9 cellular contexts compared by ENCODE assay signal in the genomic region with DNA sequence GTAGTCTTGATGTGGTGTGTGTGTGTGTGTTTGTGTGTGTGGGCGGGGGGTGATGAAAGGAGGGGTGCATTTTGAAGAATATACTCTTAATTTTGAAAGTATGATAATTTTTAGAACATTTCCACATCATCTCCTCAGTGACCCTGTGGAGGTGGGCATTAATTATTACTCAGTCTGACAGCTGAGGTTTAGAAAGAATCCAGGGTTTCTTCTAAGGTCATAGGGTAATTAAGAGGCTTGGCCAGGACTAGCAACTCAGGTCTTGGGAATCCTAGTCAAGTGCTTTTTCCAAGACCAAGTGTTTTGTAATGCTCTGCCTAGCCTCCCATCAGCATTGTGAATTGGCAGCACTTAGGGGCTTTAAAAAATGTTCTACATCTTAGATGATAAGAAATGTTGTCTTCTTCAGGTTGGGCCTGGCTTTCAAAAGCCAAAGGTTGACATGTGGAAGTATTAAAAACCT.
A peak's percentile ranks its signal among the peaks of the same experiment; 100 is the strongest.
DNase-seq lines count a peak whose midpoint lies in the region; ATAC-seq, FAIRE-seq and TF ChIP-seq lines count a peak whose summit lies in the region.
"Had no signal": no experiment of that assay in that cellular context is flagged by ENCODE, and none has a peak within 500 bp of the region (broad histone marks: within the 10 kb centered on the region; RNA-seq: fewer than 3 reads in every experiment).

No MANE protein-coding gene starts in this region.

- peak overlapping the region; percentile 91 to 92 for H3K27ac ChIP-seq in A549
- no peak overlapping the region for H3K27ac ChIP-seq in neuronal stem cell (replicated peaks; ENCODE audit: low read length)

- no peaks in the 10 kb centered on the region for H3K79me1 ChIP-seq in neuronal stem cell (ENCODE audit: low read depth, low read length)

- H2BK5ac ChIP-seq in neuronal stem cell (ENCODE audit: low read length): no peak overlapping the region

- H3K9me3 Mint-ChIP-seq in MCF 10A (ENCODE audit: unreplicated experiment) (no peaks in the 10 kb centered on the region), mesothelial cell of epicardium (no peaks in the 10 kb centered on the region)

- no peaks in the 10 kb centered on the region for H3K27me3 Mint-ChIP-seq in MCF 10A (ENCODE audit: insufficient read depth, unreplicated experiment)
- no peaks in the 10 kb centered on the region for H3K27me3 Mint-ChIP-seq in mesothelial cell of epicardium (ENCODE audit: low read depth)

- no peak overlapping the region for H3K9ac ChIP-seq in neuronal stem cell (ENCODE audit: low read depth, low read length, poor library complexity)

- DNase-seq in A549 (ENCODE audit: low read depth in 1 of 2, low spot score in 1 of 2) (no peak), HTR-8/SVneo (ENCODE audit: insufficient read length, low spot score) (peak; percentile 55), MCF 10A (ENCODE audit: unreplicated experiment) (peak; percentile 37), mesothelial cell of epicardium (ENCODE audit: low spot score in 2 of 2, unreplicated experiment in 2 of 2) (no peak), neuronal stem cell (ENCODE audit: low spot score) (no peak), activated gamma-delta T cell (lab: John Stamatoyannopoulos, UW) (no peak)
- DNase-seq in activated CD8-positive, alpha-beta memory T cell treated with anti-CD3 and anti-CD28 coated beads, Interleukin-2, amount 50 U/mL, for 48 hours: no peak

- no peak overlapping the region for H2AK5ac ChIP-seq in neuronal stem cell (ENCODE audit: low read depth, low read length)

- H3K4me2 ChIP-seq in A549 (peak overlapping the region; percentile 83), neuronal stem cell (ENCODE audit: insufficient read depth, low read length, poor library complexity, severe bottlenecking) (no peak overlapping the region)

- no peak overlapping the region for H3K14ac ChIP-seq in neuronal stem cell (ENCODE audit: low read length)

- peak overlapping the region; percentile 67; the same call in 2 of the 3 replicates for H3K4me3 ChIP-seq in A549
- H3K4me3 ChIP-seq in neuronal stem cell (ENCODE audit: low read length in 2 of 2): no peak overlapping the region

- no peak overlapping the region for H2BK120ac ChIP-seq in neuronal stem cell (ENCODE audit: low read depth, low read length)

- no peak for TF ChIP-seq EP300 in A549 (IDR thresholded peaks at IDR 0.05)

- TF ChIP-seq RAD21 in A549 (conservative IDR thresholded peaks at IDR 0.05 in 1 of 2, IDR thresholded peaks at IDR 0.05 in 1 of 2): no peak

- no peak overlapping the region for H2BK15ac ChIP-seq in neuronal stem cell (ENCODE audit: low read length)

- H2AFZ ChIP-seq in neuronal stem cell (ENCODE audit: low read length): no peak overlapping the region

- no peak overlapping the region for H2BK12ac ChIP-seq in neuronal stem cell (ENCODE audit: low read length)

- H3K4me3 Mint-ChIP-seq in MCF 10A (ENCODE audit: unreplicated experiment): peak overlapping the region; percentile 87
- peak overlapping the region; percentile 72 for H3K4me3 Mint-ChIP-seq in mesothelial cell of epicardium

- H4K91ac ChIP-seq in neuronal stem cell (ENCODE audit: low read depth, low read length, poor library complexity): no peak overlapping the region

- H3K27ac Mint-ChIP-seq in MCF 10A (ENCODE audit: low read depth, unreplicated experiment) (peak overlapping the region; percentile 96), mesothelial cell of epicardium (peak overlapping the region; percentile 91)

- peaks cover 36% of the 10 kb centered on the region for H3K4me1 ChIP-seq in A549
- H3K4me1 ChIP-seq in neuronal stem cell (ENCODE audit: control insufficient read depth in 2 of 2, insufficient read depth in 1 of 2, low read depth in 1 of 2, low read length in 2 of 2): peaks cover 2 to 11% of the 10 kb centered on the region in 2 donors

- no peaks in the 10 kb centered on the region for H3K27me3 ChIP-seq in neuronal stem cell (ENCODE audit: control insufficient read depth in 3 of 3, insufficient read depth in 3 of 3, low read depth in 1 of 3, low read length in 3 of 3)

- H3K9me3 ChIP-seq in A549: no peaks in the 10 kb centered on the region
- no peaks in the 10 kb centered on the region for H3K9me3 ChIP-seq in neuronal stem cell (replicated peaks in 1 of 2; ENCODE audit: control insufficient read depth in 2 of 2, insufficient read depth in 1 of 2, low read depth in 1 of 2, low read length in 2 of 2)

- POLR2A ChIA-PET in A549 (lab: Yijun Ruan, JAX): interaction anchor here (0.9 to 4.7 kb wide), 2 partner anchors 9 to 24 kb away, joined by 6 to 52 read pairs; no protein-coding TSS in a partner anchor
- POLR2A ChIA-PET in MCF 10A (lab: Yijun Ruan, JAX): interaction anchor here (0.7 to 12.1 kb wide), 10 partner anchors 8 to 587 kb away, joined by 3 to 427 read pairs (median 22); a partner anchor contains a TSS

- no peaks in the 10 kb centered on the region for H3K36me3 ChIP-seq in neuronal stem cell (replicated peaks in 1 of 2; ENCODE audit: control insufficient read depth in 2 of 2, insufficient read depth in 2 of 2, low read length in 2 of 2)

- H3K36me3 Mint-ChIP-seq in MCF 10A (ENCODE audit: insufficient read depth, unreplicated experiment) (peaks cover under 1% of the 10 kb centered on the region), mesothelial cell of epicardium (no peaks in the 10 kb centered on the region)

- no peak for FAIRE-seq in A549 (lab: Jason Lieb, UNC)
- FAIRE-seq in HTR-8/SVneo (lab: Jason Lieb, UNC): no peak
- FAIRE-seq: G401.6 had no signal

- CTCF ChIA-PET in A549 (lab: Yijun Ruan, JAX): interaction anchor here (1.1 to 11.4 kb wide), 2 partner anchors 18 to 33 kb away, joined by 3 to 91 read pairs; no protein-coding TSS in a partner anchor
- CTCF ChIA-PET in MCF 10A (lab: Yijun Ruan, JAX): no interaction called here

- no peak for TF ChIP-seq CTCF in A549 (IDR thresholded peaks at IDR 0.05)
- no peak for TF ChIP-seq CTCF in MCF 10A (IDR thresholded peaks at IDR 0.05; ENCODE audit: unreplicated experiment)
- TF ChIP-seq CTCF in mesothelial cell of epicardium (IDR thresholded peaks at IDR 0.05; ENCODE audit: unreplicated experiment): no peak

- intact Hi-C loops in MCF 10A (cut with micrococcal nuclease): no loop called here

- no peak for ATAC-seq in A549
- no peak for ATAC-seq in HG03439 (IDR thresholded peaks at IDR 0.05; ENCODE audit: unreplicated experiment)

- WGBS in A549 (ENCODE audit: missing lambda C conversion rate): 91% methylated on average over 1 of the region's 1 CpG
- WGBS in neuronal stem cell (ENCODE audit: extremely low coverage in 2 of 2, insufficient read length in 2 of 2, insufficient replicate concordance in 1 of 2), 2 donors: no CpG with 5 or more reads among the region's 1 CpG

- no peak overlapping the region for H3K23ac ChIP-seq in neuronal stem cell (ENCODE audit: low read depth, low read length, poor library complexity)

- TF ChIP-seq POLR2A in A549 (IDR thresholded peaks at IDR 0.05; ENCODE audit: low read length): no peak

- no peak overlapping the region for H3K18ac ChIP-seq in neuronal stem cell (ENCODE audit: low read length)

- H3K4me1 Mint-ChIP-seq in MCF 10A (ENCODE audit: insufficient read depth, unreplicated experiment) (peaks cover 29% of the 10 kb centered on the region), mesothelial cell of epicardium (peaks cover 54% of the 10 kb centered on the region)

- no peak overlapping the region for H4K8ac ChIP-seq in neuronal stem cell (ENCODE audit: low read depth, low read length)

- no TSS peak for BruUV-seq in MCF 10A (replicated peaks; lab: Mats Ljungman, UMichigan)

- H3K4ac ChIP-seq in neuronal stem cell (ENCODE audit: low read length): no peak overlapping the region

TF ChIP-seq in A549, 52 proteins besides CTCF, POLR2A, EP300 and RAD21:
- TF ChIP-seq SREBF2 (IDR thresholded peaks at IDR 0.05): no peak
- no peak for TF ChIP-seq MAFK (IDR thresholded peaks at IDR 0.05; ENCODE audit: partially characterized antibody)
- TF ChIP-seq POLR2AphosphoS2 (conservative IDR thresholded peaks at IDR 0.05; ENCODE audit: low read length): no peak
- no peak for TF ChIP-seq ZNF302 (CRISPR knock-in tag; IDR thresholded peaks at IDR 0.05)

Comparison
In these comparisons a context has a peak if more than half of its experiments do, and no peak if none do; other contexts are left out.
1. DNase-seq: peak in HTR-8/SVneo (single experiment) and MCF 10A (single experiment); none in A549 (0 of 2), mesothelial cell of epicardium (0 of 2), neuronal stem cell (single experiment), activated gamma-delta T cell (single experiment) and activated CD8-positive, alpha-beta memory T cell treated with anti-CD3 and anti-CD28 coated beads, Interleukin-2, amount 50 U/mL, for 48 hours (single experiment).